ENCODE assay signal across 19 cellular contexts in the genomic region with DNA sequence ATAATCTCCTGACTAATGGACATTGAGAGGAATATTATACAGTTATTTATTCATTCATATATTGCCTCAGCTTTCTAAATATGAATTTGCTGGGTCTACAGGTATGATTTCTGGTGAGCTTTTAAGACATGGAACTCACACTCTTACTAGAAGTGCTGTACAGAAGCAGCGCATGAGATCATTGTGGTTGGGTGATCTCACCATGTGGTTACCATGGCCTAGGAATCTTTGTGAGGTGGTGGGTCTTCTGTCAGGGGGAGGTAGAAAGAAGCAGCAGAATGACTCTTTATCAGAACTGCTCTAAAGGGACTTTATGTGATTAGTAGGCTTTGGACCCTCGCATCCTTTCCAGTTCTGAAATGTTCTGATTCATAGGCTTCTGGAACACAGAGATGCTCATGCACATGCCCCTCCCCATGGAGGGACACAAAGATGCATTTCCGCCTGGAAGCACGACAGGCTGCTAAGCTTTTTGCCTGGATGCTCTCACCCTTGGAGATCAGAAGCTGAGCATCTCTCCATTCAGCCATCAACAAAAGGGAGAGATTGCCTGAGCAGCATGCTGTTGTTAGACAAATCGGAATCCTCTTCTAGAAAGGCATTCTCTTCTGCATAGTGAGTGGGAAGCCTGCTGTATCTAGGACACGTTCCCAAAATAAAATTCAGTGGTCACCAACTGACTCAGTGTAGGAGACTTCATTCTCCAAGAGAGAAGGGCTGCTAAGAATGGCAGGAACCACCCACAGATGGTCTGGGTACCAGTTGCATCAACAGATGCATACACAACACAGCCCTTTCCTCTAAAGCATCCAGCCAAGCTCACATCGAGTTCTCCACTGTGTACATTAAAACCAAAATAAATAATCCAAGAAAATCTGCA. TPM values are rescaled to one million over a fixed set of nuclear protein-coding genes. Genes with fewer than 3 reads are reported as not detected.
DNase-seq lines count a peak whose midpoint lies in the region; ATAC-seq lines count a peak whose summit lies in the region.
"Had no signal": no experiment of that assay in that cellular context is flagged by ENCODE, and none has a peak within 500 bp of the region (broad histone marks: within the 10 kb centered on the region; RNA-seq: fewer than 3 reads in every experiment).

No MANE protein-coding gene starts in this region.

- no peak overlapping the region for H3K4me3 ChIP-seq in Karpas-422 (ENCODE audit: low read length)
- H3K4me3 ChIP-seq: BLaER1, K562, lower lobe of right lung, right atrium auricular region, thyroid gland had no signal

- no peaks in the 10 kb centered on the region for H4K20me1 ChIP-seq in Karpas-422 (ENCODE audit: insufficient read depth, low read depth, low read length)
- H4K20me1 ChIP-seq: BLaER1 had no signal

- ATAC-seq in Right ventricle myocardium inferior, result no peak
- ATAC-seq: HCT116, K562, lower lobe of right lung, natural killer cell had no signal

- no peaks in the 10 kb centered on the region for H3K9me3 ChIP-seq in Karpas-422 (ENCODE audit: low read length)
- H3K9me3 ChIP-seq: BLaER1, lower lobe of right lung, right atrium auricular region, thyroid gland had no signal

- no peak overlapping the region for H3K4me2 ChIP-seq in Karpas-422 (ENCODE audit: low read depth, low read length, poor library complexity, severe bottlenecking)
- H3K4me2 ChIP-seq: BLaER1 had no signal

- intact Hi-C loops in Right ventricle myocardium inferior (cut with DNase I), result no loop called here

- H3K4me1 ChIP-seq in Karpas-422 (ENCODE audit: low read length), result no peaks in the 10 kb centered on the region
- H3K4me1 ChIP-seq: BLaER1, lower lobe of right lung, right atrium auricular region, thyroid gland had no signal

- no peaks in the 10 kb centered on the region for H3K79me2 ChIP-seq in Karpas-422 (ENCODE audit: low read length)

- H3K27me3 ChIP-seq in Karpas-422 (ENCODE audit: low read length), result no peaks in the 10 kb centered on the region
- H3K27me3 ChIP-seq: BLaER1, right atrium auricular region, thyroid gland had no signal

- H3K9ac ChIP-seq in Karpas-422 (ENCODE audit: low read length), result no peak overlapping the region
- H3K9ac ChIP-seq: BLaER1 had no signal

- H3K36me3 ChIP-seq in Karpas-422 (ENCODE audit: insufficient read depth, low read length), result no peaks in the 10 kb centered on the region
- H3K36me3 ChIP-seq: BLaER1, lower lobe of right lung, right atrium auricular region, thyroid gland had no signal

- DNase-seq in AG08396 (ENCODE audit: low spot score), result peak; percentile 45
- peak; percentile 65 for DNase-seq in H4 (ENCODE audit: low spot score)
- DNase-seq in myocyte (ENCODE audit: low read depth), result peak; percentile 89
- DNase-seq in COLO668 (lab: John Stamatoyannopoulos, UW; ENCODE audit: unreplicated experiment), result no peak
- no peak for DNase-seq in Karpas-422
- DNase-seq in activated CD4-positive, CD25-positive, alpha-beta regulatory T cell (lab: John Stamatoyannopoulos, UW), result no peak
- DNase-seq in Right ventricle myocardium inferior (ENCODE audit: missing footprints), result no peak
- DNase-seq: lower lobe of right lung; natural killer cell; NCI-H146; NCI-H510A; stimulated activated CD4-positive, alpha-beta T cell treated with anti-CD3 and anti-CD28 coated beads, Interleukin-2, amount 100 ng/mL, for 24 hours; thyroid gland had no signal

- H2AFZ ChIP-seq in Karpas-422 (ENCODE audit: low read length), result no peak overlapping the region

- H3K27ac ChIP-seq in angular gyrus (ENCODE audit: low read depth, low read length), result peak overlapping the region; percentile 62
- H3K27ac ChIP-seq in Karpas-422 (ENCODE audit: low read length), result no peak overlapping the region
- H3K27ac ChIP-seq: BLaER1, lower lobe of right lung, right atrium auricular region, thyroid gland had no signal

- no peaks in the 10 kb centered on the region for H3K9me2 ChIP-seq in Karpas-422 (replicated peaks; ENCODE audit: insufficient read depth, low read length)

RNA-seq across cellular contexts. Expression of gene KIRREL3, which starts 51.3 kb away (rescaled TPM):
- not detected in 2 replicates for total RNA-seq in H4 (2014; rRNA removed; shearing (Covaris generic))
- total RNA-seq in myocyte (1.6 and 2.1 TPM in 2 replicates), Right ventricle myocardium inferior (0.24 TPM)
- 6.8 TPM for polyA plus RNA-seq in myocyte (2012)
- total RNA-seq in Karpas-422 (2014; rRNA removed; shearing (Covaris generic); ENCODE audit: low replicate concordance), result not detected in 2 replicates
- total RNA-seq: natural killer cell, OCI-LY7 had no signal

Comparison
In these comparisons a context has a peak if more than half of its experiments do, and no peak if none do; other contexts are left out.
1. DNase-seq: peak in AG08396 (single experiment), H4 (single experiment) and myocyte (single experiment); none in COLO668 (single experiment), Karpas-422 (single experiment), activated CD4-positive, CD25-positive, alpha-beta regulatory T cell (0 of 4) and Right ventricle myocardium inferior (single experiment).